In the genomic region with DNA sequence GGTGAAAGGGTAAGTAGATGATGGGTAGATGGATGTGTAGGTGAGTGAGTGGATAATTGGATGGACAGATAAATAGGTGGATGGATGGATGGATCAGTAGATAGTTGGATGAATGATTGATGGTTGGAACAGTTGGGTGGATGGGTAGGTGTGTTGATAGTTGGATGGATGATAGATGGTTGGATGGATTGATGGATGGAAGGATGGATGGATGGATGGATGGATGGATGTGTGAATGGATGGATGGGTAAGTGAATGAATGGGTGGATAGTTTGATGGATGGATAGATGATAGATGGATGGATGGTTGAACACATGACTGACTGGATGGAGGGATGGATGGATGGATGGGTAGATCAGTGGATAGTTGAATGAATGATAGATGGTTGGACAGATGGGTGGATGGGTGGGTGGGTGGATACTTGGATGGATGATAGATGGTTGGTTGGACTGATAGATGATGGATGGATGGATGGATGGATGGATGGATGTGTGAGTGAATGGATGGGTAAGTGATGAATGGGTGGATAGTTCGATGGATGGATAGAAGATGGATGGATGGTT, we compare ENCODE assay signal across 1 cellular context.
TF ChIP-seq lines count a peak whose summit lies in the region.

No MANE protein-coding gene starts in this region.

TF ChIP-seq in HEK293, 187 proteins besides CTCF, POLR2A, EP300 and RAD21 (continued from another document):
- TF ChIP-seq, protein P1, sequence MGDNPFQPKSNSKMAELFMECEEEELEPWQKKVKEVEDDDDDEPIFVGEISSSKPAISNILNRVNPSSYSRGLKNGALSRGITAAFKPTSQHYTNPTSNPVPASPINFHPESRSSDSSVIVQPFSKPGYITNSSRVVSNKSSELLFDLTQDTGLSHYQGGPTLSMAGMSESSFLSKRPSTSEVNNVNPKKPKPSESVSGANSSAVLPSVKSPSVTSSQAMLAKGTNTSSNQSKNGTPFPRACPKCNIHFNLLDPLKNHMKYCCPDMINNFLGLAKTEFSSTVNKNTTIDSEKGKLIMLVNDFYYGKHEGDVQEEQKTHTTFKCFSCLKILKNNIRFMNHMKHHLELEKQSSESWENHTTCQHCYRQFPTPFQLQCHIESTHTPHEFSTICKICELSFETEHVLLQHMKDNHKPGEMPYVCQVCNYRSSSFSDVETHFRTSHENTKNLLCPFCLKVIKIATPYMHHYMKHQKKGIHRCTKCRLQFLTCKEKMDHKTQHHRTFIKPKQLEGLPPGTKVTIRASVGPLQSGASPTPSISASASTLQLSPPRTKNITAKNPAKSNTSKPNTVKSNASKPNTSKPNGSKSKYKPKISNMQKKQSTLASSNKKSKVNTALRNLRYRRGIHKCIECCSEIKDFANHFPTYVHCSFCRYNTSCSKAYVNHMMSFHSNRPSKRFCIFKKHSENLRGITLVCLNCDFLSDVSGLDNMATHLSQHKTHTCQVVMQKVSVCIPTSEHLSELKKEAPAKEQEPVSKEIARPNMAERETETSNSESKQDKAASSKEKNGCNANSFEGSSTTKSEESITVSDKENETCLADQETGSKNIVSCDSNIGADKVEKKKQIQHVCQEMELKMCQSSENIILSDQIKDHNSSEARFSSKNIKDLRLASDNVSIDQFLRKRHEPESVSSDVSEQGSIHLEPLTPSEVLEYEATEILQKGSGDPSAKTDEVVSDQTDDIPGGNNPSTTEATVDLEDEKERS (tag by site-specific recombination; IDR thresholded peaks at IDR 0.05), result no peak
- TF ChIP-seq, protein P2, sequence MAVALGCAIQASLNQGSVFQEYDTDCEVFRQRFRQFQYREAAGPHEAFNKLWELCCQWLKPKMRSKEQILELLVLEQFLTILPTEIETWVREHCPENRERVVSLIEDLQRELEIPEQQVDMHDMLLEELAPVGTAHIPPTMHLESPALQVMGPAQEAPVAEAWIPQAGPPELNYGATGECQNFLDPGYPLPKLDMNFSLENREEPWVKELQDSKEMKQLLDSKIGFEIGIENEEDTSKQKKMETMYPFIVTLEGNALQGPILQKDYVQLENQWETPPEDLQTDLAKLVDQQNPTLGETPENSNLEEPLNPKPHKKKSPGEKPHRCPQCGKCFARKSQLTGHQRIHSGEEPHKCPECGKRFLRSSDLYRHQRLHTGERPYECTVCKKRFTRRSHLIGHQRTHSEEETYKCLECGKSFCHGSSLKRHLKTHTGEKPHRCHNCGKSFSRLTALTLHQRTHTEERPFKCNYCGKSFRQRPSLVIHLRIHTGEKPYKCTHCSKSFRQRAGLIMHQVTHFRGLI (tag by site-specific recombination; IDR thresholded peaks at IDR 0.05), result no peak
- TF ChIP-seq ZNF311 (tag by site-specific recombination; IDR thresholded peaks at IDR 0.05; ENCODE audit: borderline replicate concordance), result no peak
- TF ChIP-seq REPIN1 (tag by site-specific recombination; IDR thresholded peaks at IDR 0.05; ENCODE audit: low read depth), result no peak
- TF ChIP-seq, protein P3, sequence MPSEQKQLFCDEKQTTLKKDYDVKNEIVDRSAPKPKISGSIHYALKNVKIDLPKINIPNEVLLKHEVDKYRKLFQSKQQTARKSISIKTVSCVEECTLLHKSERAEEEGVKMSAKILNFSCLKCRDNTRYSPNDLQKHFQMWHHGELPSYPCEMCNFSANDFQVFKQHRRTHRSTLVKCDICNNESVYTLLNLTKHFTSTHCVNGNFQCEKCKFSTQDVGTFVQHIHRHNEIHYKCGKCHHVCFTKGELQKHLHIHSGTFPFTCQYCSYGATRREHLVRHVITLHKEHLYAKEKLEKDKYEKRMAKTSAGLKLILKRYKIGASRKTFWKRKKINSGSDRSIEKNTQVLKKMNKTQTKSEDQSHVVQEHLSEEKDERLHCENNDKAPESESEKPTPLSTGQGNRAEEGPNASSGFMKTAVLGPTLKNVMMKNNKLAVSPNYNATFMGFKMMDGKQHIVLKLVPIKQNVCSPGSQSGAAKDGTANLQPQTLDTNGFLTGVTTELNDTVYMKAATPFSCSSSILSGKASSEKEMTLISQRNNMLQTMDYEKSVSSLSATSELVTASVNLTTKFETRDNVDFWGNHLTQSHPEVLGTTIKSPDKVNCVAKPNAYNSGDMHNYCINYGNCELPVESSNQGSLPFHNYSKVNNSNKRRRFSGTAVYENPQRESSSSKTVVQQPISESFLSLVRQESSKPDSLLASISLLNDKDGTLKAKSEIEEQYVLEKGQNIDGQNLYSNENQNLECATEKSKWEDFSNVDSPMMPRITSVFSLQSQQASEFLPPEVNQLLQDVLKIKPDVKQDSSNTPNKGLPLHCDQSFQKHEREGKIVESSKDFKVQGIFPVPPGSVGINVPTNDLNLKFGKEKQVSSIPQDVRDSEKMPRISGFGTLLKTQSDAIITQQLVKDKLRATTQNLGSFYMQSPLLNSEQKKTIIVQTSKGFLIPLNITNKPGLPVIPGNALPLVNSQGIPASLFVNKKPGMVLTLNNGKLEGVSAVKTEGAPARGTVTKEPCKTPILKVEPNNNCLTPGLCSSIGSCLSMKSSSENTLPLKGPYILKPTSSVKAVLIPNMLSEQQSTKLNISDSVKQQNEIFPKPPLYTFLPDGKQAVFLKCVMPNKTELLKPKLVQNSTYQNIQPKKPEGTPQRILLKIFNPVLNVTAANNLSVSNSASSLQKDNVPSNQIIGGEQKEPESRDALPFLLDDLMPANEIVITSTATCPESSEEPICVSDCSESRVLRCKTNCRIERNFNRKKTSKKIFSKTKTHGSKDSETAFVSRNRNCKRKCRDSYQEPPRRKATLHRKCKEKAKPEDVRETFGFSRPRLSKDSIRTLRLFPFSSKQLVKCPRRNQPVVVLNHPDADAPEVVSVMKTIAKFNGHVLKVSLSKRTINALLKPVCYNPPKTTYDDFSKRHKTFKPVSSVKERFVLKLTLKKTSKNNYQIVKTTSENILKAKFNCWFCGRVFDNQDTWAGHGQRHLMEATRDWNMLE (tag by site-specific recombination; conservative IDR thresholded peaks at IDR 0.05; ENCODE audit: low read depth), result no peak
- TF ChIP-seq ZNF792 (tag by site-specific recombination; IDR thresholded peaks at IDR 0.05), result no peak
- TF ChIP-seq, protein P4, sequence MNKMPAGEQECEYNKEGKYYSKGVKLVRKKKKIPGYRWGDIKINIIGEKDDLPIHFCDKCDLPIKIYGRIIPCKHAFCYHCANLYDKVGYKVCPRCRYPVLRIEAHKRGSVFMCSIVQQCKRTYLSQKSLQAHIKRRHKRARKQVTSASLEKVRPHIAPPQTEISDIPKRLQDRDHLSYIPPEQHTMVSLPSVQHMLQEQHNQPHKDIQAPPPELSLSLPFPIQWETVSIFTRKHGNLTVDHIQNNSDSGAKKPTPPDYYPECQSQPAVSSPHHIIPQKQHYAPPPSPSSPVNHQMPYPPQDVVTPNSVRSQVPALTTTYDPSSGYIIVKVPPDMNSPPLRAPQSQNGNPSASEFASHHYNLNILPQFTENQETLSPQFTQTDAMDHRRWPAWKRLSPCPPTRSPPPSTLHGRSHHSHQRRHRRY (tag by site-specific recombination; IDR thresholded peaks at IDR 0.05), result peak; percentile 22; the same call in 1 of the 2 replicates
- TF ChIP-seq, protein P5, sequence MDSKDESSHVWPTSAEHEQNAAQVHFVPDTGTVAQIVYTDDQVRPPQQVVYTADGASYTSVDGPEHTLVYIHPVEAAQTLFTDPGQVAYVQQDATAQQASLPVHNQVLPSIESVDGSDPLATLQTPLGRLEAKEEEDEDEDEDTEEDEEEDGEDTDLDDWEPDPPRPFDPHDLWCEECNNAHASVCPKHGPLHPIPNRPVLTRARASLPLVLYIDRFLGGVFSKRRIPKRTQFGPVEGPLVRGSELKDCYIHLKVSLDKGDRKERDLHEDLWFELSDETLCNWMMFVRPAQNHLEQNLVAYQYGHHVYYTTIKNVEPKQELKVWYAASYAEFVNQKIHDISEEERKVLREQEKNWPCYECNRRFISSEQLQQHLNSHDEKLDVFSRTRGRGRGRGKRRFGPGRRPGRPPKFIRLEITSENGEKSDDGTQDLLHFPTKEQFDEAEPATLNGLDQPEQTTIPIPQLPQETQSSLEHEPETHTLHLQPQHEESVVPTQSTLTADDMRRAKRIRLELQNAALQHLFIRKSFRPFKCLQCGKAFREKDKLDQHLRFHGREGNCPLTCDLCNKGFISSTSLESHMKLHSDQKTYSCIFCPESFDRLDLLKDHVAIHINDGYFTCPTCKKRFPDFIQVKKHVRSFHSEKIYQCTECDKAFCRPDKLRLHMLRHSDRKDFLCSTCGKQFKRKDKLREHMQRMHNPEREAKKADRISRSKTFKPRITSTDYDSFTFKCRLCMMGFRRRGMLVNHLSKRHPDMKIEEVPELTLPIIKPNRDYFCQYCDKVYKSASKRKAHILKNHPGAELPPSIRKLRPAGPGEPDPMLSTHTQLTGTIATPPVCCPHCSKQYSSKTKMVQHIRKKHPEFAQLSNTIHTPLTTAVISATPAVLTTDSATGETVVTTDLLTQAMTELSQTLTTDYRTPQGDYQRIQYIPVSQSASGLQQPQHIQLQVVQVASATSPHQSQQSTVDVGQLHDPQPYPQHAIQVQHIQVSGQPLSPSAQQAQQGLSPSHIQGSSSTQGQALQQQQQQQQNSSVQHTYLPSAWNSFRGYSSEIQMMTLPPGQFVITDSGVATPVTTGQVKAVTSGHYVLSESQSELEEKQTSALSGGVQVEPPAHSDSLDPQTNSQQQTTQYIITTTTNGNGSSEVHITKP (tag by site-specific recombination; IDR thresholded peaks at IDR 0.05), result no peak
- peak; percentile 99 for TF ChIP-seq ZNF366 (tag by site-specific recombination; conservative IDR thresholded peaks at IDR 0.05)
- TF ChIP-seq KLF10 (tag by site-specific recombination; IDR thresholded peaks at IDR 0.05), result no peak
- no peak for TF ChIP-seq ZNF521 (tag by site-specific recombination; IDR thresholded peaks at IDR 0.05)
- TF ChIP-seq ZNF132 (tag by site-specific recombination; IDR thresholded peaks at IDR 0.05; ENCODE audit: borderline replicate concordance), result no peak
- TF ChIP-seq ZNF211 (tag by site-specific recombination; IDR thresholded peaks at IDR 0.05; ENCODE audit: low read depth), result no peak
TF ChIP-seq in HEK293: peak in this region for 7.
